8 cellular contexts compared by ENCODE assay signal in genomic region chr11:9613118-9613829, GRCh38. TPM values are rescaled to one million over a fixed set of nuclear protein-coding genes. Genes with fewer than 3 reads are reported as not detected.
DNase-seq lines count a peak whose midpoint lies in the region; ATAC-seq and TF ChIP-seq lines count a peak whose summit lies in the region.

No MANE protein-coding gene starts in this region.

- H3K27me3 ChIP-seq in DND-41 (ENCODE audit: insufficient read depth, low read length, poor library complexity) = no peaks in the 10 kb centered on the region

- peak overlapping the region; percentile 89 to 94 for H3K27ac Mint-ChIP-seq in natural killer cell treated with Interleukin-12 subunit alpha and Interleukin-12 subunit beta and Interleukin-15 and Interleukin-18, amount 100 ng/mL, for 72 hours

- TF ChIP-seq CTCF in DND-41 (IDR thresholded peaks at IDR 0.05; ENCODE audit: borderline replicate concordance, extremely low read depth, low read length, poor library complexity, severe bottlenecking) = peak; percentile 97
- TF ChIP-seq CTCF in fibroblast of pulmonary artery (IDR thresholded peaks at IDR 0.05; ENCODE audit: low read length, missing control alignments) = peak; percentile 92

- no peaks in the 10 kb centered on the region for H3K36me3 ChIP-seq in DND-41 (ENCODE audit: insufficient read depth, low read length)

- peaks cover 21% of the 10 kb centered on the region in 2 donors for H3K4me1 Mint-ChIP-seq in natural killer cell treated with Interleukin-12 subunit alpha and Interleukin-12 subunit beta and Interleukin-15 and Interleukin-18, amount 100 ng/mL, for 72 hours (ENCODE audit: low read depth in 2 of 2)

- H3K4me3 ChIP-seq in DND-41 (ENCODE audit: low read depth in 1 of 2, low read length in 2 of 2) = peak overlapping the region; percentile 23 to 73
- H3K4me3 ChIP-seq in fibroblast of pulmonary artery (replicated peaks; ENCODE audit: low read depth, low read length) = peak overlapping the region; percentile 53

- peak overlapping the region; percentile 88 for H3K4me3 Mint-ChIP-seq in natural killer cell treated with Interleukin-12 subunit alpha and Interleukin-12 subunit beta and Interleukin-15 and Interleukin-18, amount 100 ng/mL, for 72 hours

- peak overlapping the region; percentile 98 for H3K4me2 ChIP-seq in DND-41 (ENCODE audit: insufficient read depth, low read length)

- peak; percentile 73 for ATAC-seq in DND-41 (ENCODE audit: insufficient read depth, low read depth)
- ATAC-seq in GM21737 (IDR thresholded peaks at IDR 0.05; ENCODE audit: unreplicated experiment) = peak; percentile 43
- peak; percentile 79 to 87 for ATAC-seq in natural killer cell treated with Interleukin-12 subunit alpha and Interleukin-12 subunit beta and Interleukin-15 and Interleukin-18, amount 100 ng/mL, for 72 hours
- peak; percentile 65 for ATAC-seq in stimulated activated naive CD8-positive, alpha-beta T cell treated with anti-CD3 and anti-CD28 coated beads, Interleukin-15, Interleukin-2, amounts not matched to agents 100 U/mL and 50 U/mL, for 24 hours

- H3K27me3 Mint-ChIP-seq in natural killer cell treated with Interleukin-12 subunit alpha and Interleukin-12 subunit beta and Interleukin-15 and Interleukin-18, amount 100 ng/mL, for 72 hours = peaks cover 0 to 6% of the 10 kb centered on the region in 2 donors

- peak overlapping the region; percentile 99 for H2AFZ ChIP-seq in DND-41 (ENCODE audit: low read depth, low read length)

- H3K27ac ChIP-seq in DND-41 (ENCODE audit: low read length) = peak overlapping the region; percentile 82

- H3K9ac ChIP-seq in DND-41 (ENCODE audit: low read depth, low read length) = peak overlapping the region; percentile 65

- no peaks in the 10 kb centered on the region for H3K9me3 ChIP-seq in DND-41 (ENCODE audit: insufficient read depth, low read length, severe bottlenecking)

- H3K79me2 ChIP-seq in DND-41 (ENCODE audit: insufficient read depth, low read length) = no peaks in the 10 kb centered on the region

- H4K20me1 ChIP-seq in DND-41 (ENCODE audit: insufficient read depth, low read length) = no peaks in the 10 kb centered on the region

- no peaks in the 10 kb centered on the region for H3K36me3 Mint-ChIP-seq in natural killer cell treated with Interleukin-12 subunit alpha and Interleukin-12 subunit beta and Interleukin-15 and Interleukin-18, amount 100 ng/mL, for 72 hours

- DNase-seq in DND-41 (peak; percentile 90), Kasumi-1 (lab: John Stamatoyannopoulos, UW) (peak; percentile 85 to 89), RPMI7951 (ENCODE audit: low read depth) (peak; percentile 93), fibroblast of pulmonary artery (ENCODE audit: low read depth) (peak; percentile 99)
- peak; percentile 77 for DNase-seq in activated T-helper 9 cell treated with anti-CD3 and anti-CD28 coated beads, Interleukin-2, amount 50 U/mL, for 16 hours (ENCODE audit: low read depth)
- peak; percentile 90 for DNase-seq in natural killer cell treated with Interleukin-12 subunit alpha and Interleukin-12 subunit beta and Interleukin-15 and Interleukin-18, amount 100 ng/mL, for 72 hours (ENCODE audit: low spot score)
- peak; percentile 93 for DNase-seq in stimulated activated naive CD8-positive, alpha-beta T cell treated with anti-CD3 and anti-CD28 coated beads, Interleukin-15, Interleukin-2, amounts not matched to agents 100 U/mL and 50 U/mL, for 24 hours

- peaks cover 35% of the 10 kb centered on the region for H3K4me1 ChIP-seq in DND-41 (ENCODE audit: insufficient read depth, low read length)

- H3K9me3 Mint-ChIP-seq in natural killer cell treated with Interleukin-12 subunit alpha and Interleukin-12 subunit beta and Interleukin-15 and Interleukin-18, amount 100 ng/mL, for 72 hours = no peaks in the 10 kb centered on the region

RNA-seq across cellular contexts. Expression of gene WEE1, which starts 39.8 kb away (rescaled TPM):
- total RNA-seq in RPMI7951 (2014; rRNA removed; shearing (Covaris generic)) = 52.3 and 74.6 TPM in 2 replicates
- total RNA-seq in natural killer cell treated with Interleukin-12 subunit alpha and Interleukin-12 subunit beta and Interleukin-15 and Interleukin-18, amount 100 ng/mL, for 72 hours = 10 to 100 TPM; 28.0 to 63.8 TPM

RNA-seq across cellular contexts. Expression of gene SWAP70, which starts 50.6 kb away (rescaled TPM):
- total RNA-seq in RPMI7951 (2014; rRNA removed; shearing (Covaris generic)) = 20.2 and 25.6 TPM in 2 replicates
- 1 to 10 TPM; 7.9 to 9.8 TPM for total RNA-seq in natural killer cell treated with Interleukin-12 subunit alpha and Interleukin-12 subunit beta and Interleukin-15 and Interleukin-18, amount 100 ng/mL, for 72 hours

Comparison
In these comparisons a context has a peak if more than half of its experiments do, and no peak if none do; other contexts are left out.
1. Peak in every context shown above with its lines: DNase-seq, ATAC-seq, H3K4me3 ChIP-seq and H3K27ac ChIP-seq.